In the genomic region with DNA sequence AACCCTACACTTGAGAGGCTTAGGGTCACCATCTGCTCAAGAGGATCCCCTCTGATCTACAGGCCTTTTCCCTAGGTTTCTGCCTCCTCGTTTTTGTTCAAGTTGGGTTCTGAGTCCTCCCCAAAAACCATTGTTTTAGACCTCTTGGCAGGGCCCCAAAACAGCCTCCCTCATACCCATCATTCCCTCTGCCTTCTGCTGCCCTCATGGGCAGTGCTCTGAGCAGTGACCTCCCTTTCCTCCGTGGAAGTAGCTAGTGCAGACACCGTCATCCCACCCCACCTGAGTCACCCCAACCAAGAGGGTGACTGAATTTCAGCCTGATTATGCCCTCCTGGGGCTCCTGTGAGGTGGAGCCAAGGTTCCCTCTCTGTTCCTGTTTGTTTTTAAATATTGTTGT, we compare ENCODE assay signal across 21 cellular contexts.
DNase-seq lines count a peak whose midpoint lies in the region; ATAC-seq and TF ChIP-seq lines count a peak whose summit lies in the region.
"Had no signal": no experiment of that assay in that cellular context is flagged by ENCODE, and none has a peak within 500 bp of the region (broad histone marks: within the 10 kb centered on the region; RNA-seq: fewer than 3 reads in every experiment).

No MANE protein-coding gene starts in this region.

- H3K4me1 ChIP-seq in mammary epithelial cell (ENCODE audit: insufficient read depth, low read length) (no peaks in the 10 kb centered on the region), right atrium auricular region (peaks cover 0 to 42% of the 10 kb centered on the region in 2 donors)

- H3K79me2 ChIP-seq in mammary epithelial cell (ENCODE audit: insufficient read depth, low read length) = no peaks in the 10 kb centered on the region

- peaks cover 85% of the 10 kb centered on the region for H3K36me3 Mint-ChIP-seq in MCF 10A (ENCODE audit: insufficient read depth, unreplicated experiment)
- H3K36me3 Mint-ChIP-seq in activated T-helper 17 cell treated with anti-CD3 and anti-CD28 coated beads, Interleukin-2, amount 50 U/mL, for 72 hours (ENCODE audit: low read depth) = peaks cover 97% of the 10 kb centered on the region
- H3K36me3 Mint-ChIP-seq in stimulated activated effector memory CD8-positive, alpha-beta T cell treated with anti-CD3 and anti-CD28 coated beads, Interleukin-12 subunit alpha, Interleukin-12 subunit beta, amount 100 ng/mL, for 72 hours = peaks cover 88% of the 10 kb centered on the region

- H3K9me3 ChIP-seq in mammary epithelial cell (replicated peaks; ENCODE audit: insufficient read depth, low read length) = no peaks in the 10 kb centered on the region
- no peaks in the 10 kb centered on the region for H3K9me3 ChIP-seq in right atrium auricular region
- H3K9me3 ChIP-seq: HAP-1, psoas muscle, vagina had no signal

- H3K36me3 ChIP-seq in mammary epithelial cell (ENCODE audit: insufficient read depth, low read length) = peaks cover 18% of the 10 kb centered on the region
- peaks cover 50% of the 10 kb centered on the region for H3K36me3 ChIP-seq in right atrium auricular region
- peaks cover 80% of the 10 kb centered on the region for H3K36me3 ChIP-seq in brain microvascular endothelial cell (replicated peaks)

- H3K27ac Mint-ChIP-seq in MCF 10A (ENCODE audit: low read depth, unreplicated experiment) = peak overlapping the region; percentile 39
- peak overlapping the region; percentile 56 for H3K27ac Mint-ChIP-seq in activated T-helper 17 cell treated with anti-CD3 and anti-CD28 coated beads, Interleukin-2, amount 50 U/mL, for 72 hours
- H3K27ac Mint-ChIP-seq in stimulated activated effector memory CD8-positive, alpha-beta T cell treated with anti-CD3 and anti-CD28 coated beads, Interleukin-12 subunit alpha, Interleukin-12 subunit beta, amount 100 ng/mL, for 72 hours = peak overlapping the region; percentile 60
- H3K27ac Mint-ChIP-seq: T-helper 2 cell treated with Interferon-gamma antibody and Interleukin-4, amounts not matched to agents 5 μg/mL and 100 μg/mL, for 36 hours had no signal

- TF ChIP-seq CTCF in MCF 10A (IDR thresholded peaks at IDR 0.05; ENCODE audit: unreplicated experiment) (no peak), mammary epithelial cell (conservative IDR thresholded peaks at IDR 0.05 in 1 of 2, IDR thresholded peaks at IDR 0.05 in 1 of 2; ENCODE audit: extremely low read depth in 1 of 2, insufficient read depth in 1 of 2, low read depth in 1 of 2, low read length in 2 of 2) (no peak), right atrium auricular region (IDR thresholded peaks at IDR 0.05) (no peak), brain microvascular endothelial cell (IDR thresholded peaks at IDR 0.05; ENCODE audit: low read depth, low read length, missing control alignments) (no peak)

- H3K4me2 ChIP-seq in mammary epithelial cell (ENCODE audit: insufficient read depth, low read depth, low read length) = no peak overlapping the region

- no peak overlapping the region for H2AFZ ChIP-seq in mammary epithelial cell (ENCODE audit: low read depth, low read length)

- no peaks in the 10 kb centered on the region for H4K20me1 ChIP-seq in mammary epithelial cell (ENCODE audit: insufficient read depth, low read length)

- H3K4me3 Mint-ChIP-seq in MCF 10A (ENCODE audit: unreplicated experiment) = no peak overlapping the region
- no peak overlapping the region for H3K4me3 Mint-ChIP-seq in activated T-helper 17 cell treated with anti-CD3 and anti-CD28 coated beads, Interleukin-2, amount 50 U/mL, for 72 hours
- no peak overlapping the region for H3K4me3 Mint-ChIP-seq in stimulated activated effector memory CD8-positive, alpha-beta T cell treated with anti-CD3 and anti-CD28 coated beads, Interleukin-12 subunit alpha, Interleukin-12 subunit beta, amount 100 ng/mL, for 72 hours
- H3K4me3 Mint-ChIP-seq: activated naive CD8-positive, alpha-beta T cell treated with anti-CD3 and anti-CD28 coated beads for 36 hours; T-helper 2 cell treated with Interferon-gamma antibody and Interleukin-4, amounts not matched to agents 5 μg/mL and 100 μg/mL, for 36 hours had no signal

- POLR2A ChIA-PET in MCF 10A (lab: Yijun Ruan, JAX) = interaction anchor here (0.5 to 1.4 kb wide), 4 partner anchors 10 to 349 kb away, joined by 3 to 4 read pairs (median 4); no protein-coding TSS in a partner anchor

- H3K4me1 Mint-ChIP-seq in MCF 10A (ENCODE audit: insufficient read depth, unreplicated experiment) = no peaks in the 10 kb centered on the region
- H3K4me1 Mint-ChIP-seq in activated T-helper 17 cell treated with anti-CD3 and anti-CD28 coated beads, Interleukin-2, amount 50 U/mL, for 72 hours = no peaks in the 10 kb centered on the region
- no peaks in the 10 kb centered on the region for H3K4me1 Mint-ChIP-seq in stimulated activated effector memory CD8-positive, alpha-beta T cell treated with anti-CD3 and anti-CD28 coated beads, Interleukin-12 subunit alpha, Interleukin-12 subunit beta, amount 100 ng/mL, for 72 hours
- H3K4me1 Mint-ChIP-seq: activated naive CD8-positive, alpha-beta T cell treated with anti-CD3 and anti-CD28 coated beads for 36 hours had no signal

- H3K27me3 Mint-ChIP-seq in MCF 10A (ENCODE audit: insufficient read depth, unreplicated experiment) = no peaks in the 10 kb centered on the region
- H3K27me3 Mint-ChIP-seq in activated T-helper 17 cell treated with anti-CD3 and anti-CD28 coated beads, Interleukin-2, amount 50 U/mL, for 72 hours = no peaks in the 10 kb centered on the region
- H3K27me3 Mint-ChIP-seq: activated naive CD8-positive, alpha-beta T cell treated with anti-CD3 and anti-CD28 coated beads for 36 hours had no signal

- intact Hi-C loops in MCF 10A (cut with micrococcal nuclease) (no loop called here), mammary epithelial cell (cut with micrococcal nuclease) (loop anchor here (5.0 kb wide), 1 partner anchor 521 kb away; a partner anchor contains a TSS)

- BruUV-seq in MCF 10A (replicated peaks; lab: Mats Ljungman, UMichigan) = no TSS peak
- BruUV-seq in mammary epithelial cell (replicated peaks; lab: Mats Ljungman, UMichigan) = no TSS peak

- dilution Hi-C loops in mammary epithelial cell (cut with HindIII; ENCODE audit: low sequenced_read_pairs) = loop anchor here (5.0 kb wide), 2 partner anchors 34 to 101 kb away; no protein-coding TSS in a partner anchor

- H3K9ac ChIP-seq in mammary epithelial cell (ENCODE audit: insufficient read depth, low read length) = no peak overlapping the region

- in situ Hi-C loops in mammary epithelial cell (cut with MboI; ENCODE audit: low sequenced_read_pairs in 2 of 2) (loop anchor here in 1 of 2 donors (5.0 kb wide), 1 partner anchor 44 kb away; no protein-coding TSS in a partner anchor), brain microvascular endothelial cell (cut with HindIII; ENCODE audit: low pct_ligation_motif_present, low sequenced_read_pairs) (no loop called here)

- H3K27me3 ChIP-seq in mammary epithelial cell (ENCODE audit: insufficient read depth, low read length) = no peaks in the 10 kb centered on the region
- no peaks in the 10 kb centered on the region for H3K27me3 ChIP-seq in right atrium auricular region
- no peaks in the 10 kb centered on the region for H3K27me3 ChIP-seq in brain microvascular endothelial cell (replicated peaks)
- H3K27me3 ChIP-seq: vagina had no signal

- 43% methylated on average over 3 of the region's 3 CpGs for WGBS in mammary epithelial cell (ENCODE audit: low coverage, missing lambda C conversion rate)

- H3K27ac ChIP-seq in mammary epithelial cell (ENCODE audit: insufficient read depth, low read depth, low read length) (no peak overlapping the region), right atrium auricular region (peak overlapping the region; percentile 28 to 42), brain microvascular endothelial cell (no peak overlapping the region)
- H3K27ac ChIP-seq: coronary artery, psoas muscle, vagina had no signal

- ATAC-seq in activated T-helper 17 cell treated with anti-CD3 and anti-CD28 coated beads, Interleukin-2, amount 50 U/mL, for 72 hours (replicated peaks) = no peak
- ATAC-seq in stimulated activated effector memory CD8-positive, alpha-beta T cell treated with anti-CD3 and anti-CD28 coated beads, Interleukin-12 subunit alpha, Interleukin-12 subunit beta, amount 100 ng/mL, for 72 hours = no peak
- ATAC-seq: psoas muscle had no signal

- H3K9me3 Mint-ChIP-seq in MCF 10A (ENCODE audit: unreplicated experiment) = no peaks in the 10 kb centered on the region
- H3K9me3 Mint-ChIP-seq in activated T-helper 17 cell treated with anti-CD3 and anti-CD28 coated beads, Interleukin-2, amount 50 U/mL, for 72 hours = no peaks in the 10 kb centered on the region
- no peaks in the 10 kb centered on the region for H3K9me3 Mint-ChIP-seq in stimulated activated effector memory CD8-positive, alpha-beta T cell treated with anti-CD3 and anti-CD28 coated beads, Interleukin-12 subunit alpha, Interleukin-12 subunit beta, amount 100 ng/mL, for 72 hours
- H3K9me3 Mint-ChIP-seq: activated naive CD8-positive, alpha-beta T cell treated with anti-CD3 and anti-CD28 coated beads for 36 hours; T-helper 2 cell treated with Interferon-gamma antibody and Interleukin-4, amounts not matched to agents 5 μg/mL and 100 μg/mL, for 36 hours had no signal

- H3K4me3 ChIP-seq in mammary epithelial cell (replicated peaks in 1 of 3; ENCODE audit: insufficient read depth in 1 of 3, low read depth in 2 of 3, low read length in 3 of 3) = no peak overlapping the region
- no peak overlapping the region for H3K4me3 ChIP-seq in right atrium auricular region
- H3K4me3 ChIP-seq in brain microvascular endothelial cell (ENCODE audit: low read depth, low read length) = no peak overlapping the region
- H3K4me3 ChIP-seq: coronary artery, HAP-1, psoas muscle, vagina had no signal

- CTCF ChIA-PET in MCF 10A (lab: Yijun Ruan, JAX) = interaction anchor here (0.7 to 15.8 kb wide), 5 partner anchors 11 to 127 kb away, joined by 3 to 274 read pairs (median 21); no protein-coding TSS in a partner anchor
- CTCF ChIA-PET in mammary epithelial cell (lab: Charles Lee; ENCODE audit: low non-redundant PET) = interaction anchor here (0.7 kb wide), 1 partner anchor 45 kb away, joined by 3 read pairs; no protein-coding TSS in a partner anchor

- no peak for DNase-seq in MCF 10A (ENCODE audit: unreplicated experiment)
- no peak for DNase-seq in mammary epithelial cell
- no peak for DNase-seq in right atrium auricular region (ENCODE audit: low spot score)
- DNase-seq in stimulated activated effector memory CD8-positive, alpha-beta T cell treated with anti-CD3 and anti-CD28 coated beads, Interleukin-12 subunit alpha, Interleukin-12 subunit beta, amount 100 ng/mL, for 72 hours (ENCODE audit: low spot score in 2 of 2) = no peak
- no peak for DNase-seq in brain microvascular endothelial cell
- no peak for DNase-seq in HPDE6-E6E7 (ENCODE audit: extremely low spot score)
- DNase-seq in NCI-H2171 (lab: John Stamatoyannopoulos, UW) = no peak
- DNase-seq: activated naive CD8-positive, alpha-beta T cell treated with anti-CD3 and anti-CD28 coated beads for 36 hours; activated T-cell treated with anti-CD3 and anti-CD28 coated beads, Interleukin-2, amount 50 U/mL, for 48 hours; EL; foreskin melanocyte; kidney glomerular epithelial cell; NCI-H1092; NCI-H2029 treated with DMSO at 0.1 percent for 48 hours; NCI-H446; psoas muscle had no signal

Comparison
In these comparisons a context has a peak if more than half of its experiments do, and no peak if none do; other contexts are left out.
1. H3K27ac ChIP-seq: peak in right atrium auricular region (2 of 2); none in mammary epithelial cell (single experiment) and brain microvascular endothelial cell (single experiment).
2. Peak in every context shown above with its lines, with median percentiles within 50 percentile points of each other: H3K27ac Mint-ChIP-seq.